In genomic region chr11:118659314-118659939, GRCh38 we compare ENCODE assay signal across 8 cellular contexts. TPM values are rescaled to one million over a fixed set of nuclear protein-coding genes. Genes with fewer than 3 reads are reported as not detected.
DNase-seq lines count a peak whose midpoint lies in the region; ATAC-seq and TF ChIP-seq lines count a peak whose summit lies in the region.

No MANE protein-coding gene starts in this region.

- H3K4me3 ChIP-seq in OCI-LY3 (ENCODE audit: low read length) (peak overlapping the region; percentile 68), epithelial cell of proximal tubule (ENCODE audit: low read depth, low read length) (no peak overlapping the region)

- no peaks in the 10 kb centered on the region for H4K20me1 ChIP-seq in OCI-LY3 (ENCODE audit: insufficient read depth, low read length)

- H3K27me3 ChIP-seq in OCI-LY3 (ENCODE audit: low read depth, low read length) = peaks cover 10% of the 10 kb centered on the region

- peak overlapping the region; percentile 85 for H3K4me2 ChIP-seq in OCI-LY3 (ENCODE audit: low read length)

- no peaks in the 10 kb centered on the region for H3K9me3 ChIP-seq in OCI-LY3 (ENCODE audit: insufficient read depth, low read length)

- no peaks in the 10 kb centered on the region for H3K4me1 ChIP-seq in OCI-LY3 (ENCODE audit: low read length)

- H3K27ac ChIP-seq in OCI-LY3 (ENCODE audit: low read length) = no peak overlapping the region

- DNase-seq in AML-193 (lab: John Stamatoyannopoulos, UW) (peak; percentile 58 to 75), activated T-cell treated with anti-CD3 and anti-CD28 coated beads for 24 hours (ENCODE audit: low read depth) (peak; percentile 84), epithelial cell of proximal tubule (ENCODE audit: low read depth) (no peak), mucosa of gallbladder (ENCODE audit: low spot score) (peak; percentile 89)
- peak; percentile 86 for DNase-seq in stimulated activated CD8-positive, alpha-beta memory T cell treated with anti-CD3 and anti-CD28 coated beads, Interleukin-4, amount 100 ng/mL, for 24 hours (ENCODE audit: low read depth)

- TF ChIP-seq RAD21 in Ishikawa (IDR thresholded peaks at IDR 0.05; ENCODE audit: low read depth) = peak; percentile 82

- no peak for TF ChIP-seq EP300 in Ishikawa (IDR thresholded peaks at IDR 0.05; ENCODE audit: borderline replicate concordance)

- peak; percentile 92 for ATAC-seq in GM19351 (IDR thresholded peaks at IDR 0.05; ENCODE audit: unreplicated experiment)

- H3K79me2 ChIP-seq in OCI-LY3 (ENCODE audit: low read length) = no peaks in the 10 kb centered on the region

- H2AFZ ChIP-seq in OCI-LY3 (ENCODE audit: low read depth, low read length) = peak overlapping the region; percentile 92

- H3K36me3 ChIP-seq in OCI-LY3 (replicated peaks; ENCODE audit: low read depth, low read length) = no peaks in the 10 kb centered on the region

- H3K9ac ChIP-seq in OCI-LY3 (ENCODE audit: low read length) = peak overlapping the region; percentile 47; the same call in 1 of the 2 replicates

- TF ChIP-seq CTCF in OCI-LY3 (IDR thresholded peaks at IDR 0.05; ENCODE audit: low read depth, low read length) (peak; percentile 93), epithelial cell of proximal tubule (conservative IDR thresholded peaks at IDR 0.05; ENCODE audit: low read depth, low read length) (peak; percentile 93)

TF ChIP-seq in Ishikawa, 13 proteins besides CTCF, POLR2A, EP300 and RAD21:
- TF ChIP-seq ZBTB7A (IDR thresholded peaks at IDR 0.05; ENCODE audit: low read depth) (peak; percentile 64; the same call in 1 of the 2 replicates), TEAD4 (IDR thresholded peaks at IDR 0.05) (0 out of 2 replicates have a peak, but pooled peaks have one; percentile 18), TCF12 (IDR thresholded peaks at IDR 0.05; ENCODE audit: low read depth) (0 out of 2 replicates have a peak, but pooled peaks have one; percentile 27), EGR1 (IDR thresholded peaks at IDR 0.05) (no peak), MAX (IDR thresholded peaks at IDR 0.05) (0 out of 2 replicates have a peak, but pooled peaks have one; percentile 14), NFIC (IDR thresholded peaks at IDR 0.05) (peak; percentile 17; the same call in 1 of the 2 replicates), TAF1 (IDR thresholded peaks at IDR 0.05; ENCODE audit: low read depth) (no peak)
- TF ChIP-seq, protein P1, sequence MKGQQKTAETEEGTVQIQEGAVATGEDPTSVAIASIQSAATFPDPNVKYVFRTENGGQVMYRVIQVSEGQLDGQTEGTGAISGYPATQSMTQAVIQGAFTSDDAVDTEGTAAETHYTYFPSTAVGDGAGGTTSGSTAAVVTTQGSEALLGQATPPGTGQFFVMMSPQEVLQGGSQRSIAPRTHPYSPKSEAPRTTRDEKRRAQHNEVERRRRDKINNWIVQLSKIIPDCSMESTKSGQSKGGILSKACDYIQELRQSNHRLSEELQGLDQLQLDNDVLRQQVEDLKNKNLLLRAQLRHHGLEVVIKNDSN (IDR thresholded peaks at IDR 0.05) = peak; percentile 20; the same call in 1 of the 2 replicates

RNA-seq across cellular contexts. Expression of gene TREH, which starts 20.0 kb away (rescaled TPM):
- not detected in 2 replicates for total RNA-seq in epithelial cell of proximal tubule
- 23.0 TPM for total RNA-seq in mucosa of gallbladder

RNA-seq across cellular contexts. Expression of gene PHLDB1, which starts 52.0 kb away (rescaled TPM):
- total RNA-seq in epithelial cell of proximal tubule (49.8 and 64.2 TPM in 2 replicates), mucosa of gallbladder (89.6 TPM)

Comparison
In these comparisons a context has a peak if more than half of its experiments do, and no peak if none do; other contexts are left out.
1. RNA of gene TREH, which starts 20.0 kb away (total RNA-seq): 23.0 TPM in mucosa of gallbladder (single experiment); not detected in epithelial cell of proximal tubule; every median in the first group is over 10 times any median in the second.